In genomic region chr1:234140388-234140787, GRCh38 we compare ENCODE assay signal across 27 cellular contexts.
"Had no signal": no experiment of that assay in that cellular context is flagged by ENCODE, and none has a peak within 500 bp of the region (broad histone marks: within the 10 kb centered on the region; RNA-seq: fewer than 3 reads in every experiment).

No MANE protein-coding gene starts in this region.

- H3K4me3 Mint-ChIP-seq: activated naive CD8-positive, alpha-beta T cell; activated T-cell treated with anti-CD3 and anti-CD28 coated beads, Interleukin-2, amount 50 U/mL, for 72 hours; brain; immature natural killer cell; memory B cell; naive thymus-derived CD4-positive, alpha-beta T cell had no signal

- H3K4me3 ChIP-seq: coronary artery, dorsolateral prefrontal cortex, heart left ventricle, spleen, suprapubic skin, tibial artery, upper lobe of right lung had no signal

- H3K4me1 Mint-ChIP-seq: brain; immature natural killer cell; memory B cell; naive thymus-derived CD4-positive, alpha-beta T cell had no signal

- H2AFZ ChIP-seq: parathyroid adenoma had no signal

- H3K9me3 ChIP-seq: heart left ventricle, spleen, suprapubic skin, tibial artery, upper lobe of right lung had no signal

- H3K4me1 ChIP-seq: heart left ventricle, parathyroid adenoma, spleen, suprapubic skin, tibial artery, upper lobe of right lung had no signal

- ATAC-seq: activated T-cell treated with anti-CD3 and anti-CD28 coated beads, Interleukin-2, amount 50 U/mL, for 72 hours; heart left ventricle; naive thymus-derived CD4-positive, alpha-beta T cell; right cardiac atrium; upper lobe of right lung had no signal

- DNase-seq: activated CD4-positive, alpha-beta T cell treated with anti-CD3 and anti-CD28 coated beads for 4 hours; activated CD4-positive, alpha-beta T cell treated with anti-CD3 and anti-CD28 coated beads, Interleukin-2, amount 50 U/mL, for 4 hours; activated naive CD4-positive, alpha-beta T cell; activated T-cell treated with anti-CD3 and anti-CD28 coated beads for 4 hours; activated T-cell treated with anti-CD3 and anti-CD28 coated beads, Interleukin-2, amount 50 U/mL, for 72 hours; aorta; dorsolateral prefrontal cortex; effector memory CD4-positive, alpha-beta T cell; erythroblast; heart left ventricle; hypothalamus; immature natural killer cell; midbrain; naive thymus-derived CD4-positive, alpha-beta T cell; nucleus accumbens; right cardiac atrium; spleen; stimulated activated naive CD4-positive, alpha-beta T cell; tibial artery; upper lobe of right lung had no signal

- H3K36me3 Mint-ChIP-seq: activated naive CD8-positive, alpha-beta T cell; brain; immature natural killer cell; memory B cell; naive thymus-derived CD4-positive, alpha-beta T cell had no signal

- H3K27ac ChIP-seq: coronary artery, dorsolateral prefrontal cortex, heart left ventricle, parathyroid adenoma, spleen, suprapubic skin, tibial artery, upper lobe of right lung, VCaP had no signal

- H3K36me3 ChIP-seq: heart left ventricle, spleen, suprapubic skin, tibial artery, upper lobe of right lung had no signal

- H3K9me3 Mint-ChIP-seq: activated T-cell treated with anti-CD3 and anti-CD28 coated beads, Interleukin-2, amount 50 U/mL, for 72 hours had no signal

- H3K27ac Mint-ChIP-seq: activated naive CD8-positive, alpha-beta T cell; activated T-cell treated with anti-CD3 and anti-CD28 coated beads, Interleukin-2, amount 50 U/mL, for 72 hours; brain; immature natural killer cell; memory B cell; naive thymus-derived CD4-positive, alpha-beta T cell had no signal

- H3K9ac ChIP-seq: parathyroid adenoma had no signal
